ENCODE assay signal across 1 cellular context in the genomic region with DNA sequence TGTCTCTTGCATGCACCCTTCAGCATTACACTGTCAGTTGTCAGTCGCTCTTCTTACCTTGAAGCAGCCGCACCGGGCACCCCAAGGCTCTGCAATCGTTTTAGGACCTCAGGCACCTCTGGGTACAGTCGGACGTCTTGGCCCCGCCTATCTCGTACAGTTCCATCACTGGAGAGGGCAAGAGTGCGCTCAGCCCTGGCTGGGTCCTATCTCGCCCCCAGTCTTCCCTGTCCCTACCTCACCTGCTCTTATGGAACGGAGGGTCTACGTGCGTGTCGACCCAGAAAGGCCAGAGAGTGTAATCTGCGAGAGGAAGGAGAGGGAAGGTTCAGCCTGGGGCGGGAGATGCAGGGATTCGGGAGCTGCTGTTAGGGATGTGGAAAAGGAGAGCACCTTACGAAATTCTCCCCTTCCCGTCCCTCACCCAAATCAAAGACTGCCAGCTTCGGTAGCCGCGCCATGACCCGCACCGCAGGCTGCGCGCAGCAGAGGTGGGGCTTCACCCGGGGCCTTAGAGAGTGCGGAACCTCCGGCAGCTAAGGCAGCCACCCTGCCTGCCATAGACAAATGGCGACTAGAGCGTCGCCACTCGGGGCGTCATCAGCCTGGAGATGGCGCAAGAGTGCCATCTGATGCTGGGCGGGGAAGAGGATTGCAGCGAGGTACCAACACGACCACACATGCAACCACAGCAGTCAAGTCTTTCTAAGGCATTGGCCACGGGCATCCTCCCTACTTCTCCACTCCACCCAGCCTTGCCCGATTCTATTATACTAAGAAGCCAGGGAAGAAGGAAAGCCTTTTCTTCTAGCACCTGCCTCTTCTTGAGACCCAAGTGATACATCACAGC.
TF ChIP-seq lines count a peak whose summit lies in the region.

Gene MDP1, minus strand, starts transcription at position 572 of the 850 bp plus-strand sequence. Its CDS starts 111 bp downstream, at position 461.

TF ChIP-seq in K562, 482 proteins besides CTCF, POLR2A, EP300 and RAD21 (continued from another document and continues in another):
- TF ChIP-seq, protein P1, sequence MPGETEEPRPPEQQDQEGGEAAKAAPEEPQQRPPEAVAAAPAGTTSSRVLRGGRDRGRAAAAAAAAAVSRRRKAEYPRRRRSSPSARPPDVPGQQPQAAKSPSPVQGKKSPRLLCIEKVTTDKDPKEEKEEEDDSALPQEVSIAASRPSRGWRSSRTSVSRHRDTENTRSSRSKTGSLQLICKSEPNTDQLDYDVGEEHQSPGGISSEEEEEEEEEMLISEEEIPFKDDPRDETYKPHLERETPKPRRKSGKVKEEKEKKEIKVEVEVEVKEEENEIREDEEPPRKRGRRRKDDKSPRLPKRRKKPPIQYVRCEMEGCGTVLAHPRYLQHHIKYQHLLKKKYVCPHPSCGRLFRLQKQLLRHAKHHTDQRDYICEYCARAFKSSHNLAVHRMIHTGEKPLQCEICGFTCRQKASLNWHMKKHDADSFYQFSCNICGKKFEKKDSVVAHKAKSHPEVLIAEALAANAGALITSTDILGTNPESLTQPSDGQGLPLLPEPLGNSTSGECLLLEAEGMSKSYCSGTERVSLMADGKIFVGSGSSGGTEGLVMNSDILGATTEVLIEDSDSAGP (CRISPR knock-in tag; IDR thresholded peaks at IDR 0.05), result no peak
- TF ChIP-seq KDM5B (IDR thresholded peaks at IDR 0.05; ENCODE audit: insufficient replicate concordance, low read depth, low read length) (peak; percentile 87), FOXJ3 (CRISPR knock-in tag; IDR thresholded peaks at IDR 0.05) (no peak), RB1 (IDR thresholded peaks at IDR 0.05; ENCODE audit: low read depth) (peak; percentile 39; the same call in 1 of the 2 replicates), ZNF41 (CRISPR knock-in tag; conservative IDR thresholded peaks at IDR 0.05) (no peak), MBD2 (IDR thresholded peaks at IDR 0.05; ENCODE audit: borderline replicate concordance, low read depth) (peak; percentile 36; the same call in 1 of the 2 replicates), ZNF23 (CRISPR knock-in tag; IDR thresholded peaks at IDR 0.05) (no peak), REST (CRISPR knock-in tag; IDR thresholded peaks at IDR 0.05; ENCODE audit: low read depth) (no peak), ESRRA (IDR thresholded peaks at IDR 0.05; ENCODE audit: borderline replicate concordance, low read depth) (peak; percentile 38; the same call in 1 of the 2 replicates), POLR2B (IDR thresholded peaks at IDR 0.05; ENCODE audit: low read depth, partially characterized antibody) (peak; percentile 79), NRF1 (conservative IDR thresholded peaks at IDR 0.05 in 1 of 2, IDR thresholded peaks at IDR 0.05 in 1 of 2) (peak; percentile 58 to 65; a peak in 3 of 4 replicates), ZBTB17 (CRISPR knock-in tag; IDR thresholded peaks at IDR 0.05) (no peak), POLR2AphosphoS5 (IDR thresholded peaks at IDR 0.05; ENCODE audit: control insufficient read depth, insufficient read depth, low read depth, low read length) (peak; percentile 67; the same call in 1 of the 2 replicates), KAT7 (CRISPR knock-in tag; IDR thresholded peaks at IDR 0.05; ENCODE audit: borderline replicate concordance) (no peak), ZNF232 (CRISPR knock-in tag; IDR thresholded peaks at IDR 0.05) (no peak), GABPB2 (CRISPR knock-in tag; conservative IDR thresholded peaks at IDR 0.05) (no peak), BDP1 (IDR thresholded peaks at IDR 0.05; ENCODE audit: insufficient read depth, insufficient read length) (no peak), ZNF766 (CRISPR knock-in tag; conservative IDR thresholded peaks at IDR 0.05) (no peak), CEBPB (tag; IDR thresholded peaks at IDR 0.05) (peak; percentile 96), NR1H2 (CRISPR knock-in tag; IDR thresholded peaks at IDR 0.05) (no peak), NUFIP1 (IDR thresholded peaks at IDR 0.05; ENCODE audit: partially characterized antibody) (no peak), SIN3B (IDR thresholded peaks at IDR 0.05; ENCODE audit: low read depth) (0 out of 2 replicates have a peak, but pooled peaks have one; percentile 43), NBN (IDR thresholded peaks at IDR 0.05; ENCODE audit: low read depth) (no peak), ZNF57 (CRISPR knock-in tag; IDR thresholded peaks at IDR 0.05) (no peak), SP1 (CRISPR knock-in tag; IDR thresholded peaks at IDR 0.05) (peak; percentile 63), SNIP1 (IDR thresholded peaks at IDR 0.05; ENCODE audit: low read depth) (peak; percentile 84), EHMT2 (IDR thresholded peaks at IDR 0.05) (no peak), SREBF1 (IDR thresholded peaks at IDR 0.05; ENCODE audit: borderline replicate concordance, low read depth, low read length) (no peak), SNRNP70 (optimal IDR thresholded peaks at IDR 0.05; ENCODE audit: low read depth, low read length) (no peak), TEAD2 (tag; IDR thresholded peaks at IDR 0.05) (no peak), NR3C1 (CRISPR knock-in tag; IDR thresholded peaks at IDR 0.05) (no peak), ATF4 (CRISPR knock-in tag; IDR thresholded peaks at IDR 0.05) (no peak), TRIM24 (IDR thresholded peaks at IDR 0.05) (no peak), ZNF407 (IDR thresholded peaks at IDR 0.05; ENCODE audit: low read depth) (no peak), JUND (IDR thresholded peaks at IDR 0.05; ENCODE audit: borderline replicate concordance, low read depth, low read length) (peak; percentile 85), JUND (tag; IDR thresholded peaks at IDR 0.05; ENCODE audit: borderline replicate concordance, low read depth, low read length) (peak; percentile 27; the same call in 1 of the 3 replicates), USF2 (CRISPR knock-in tag; IDR thresholded peaks at IDR 0.05) (no peak)
- TF ChIP-seq, protein P2, sequence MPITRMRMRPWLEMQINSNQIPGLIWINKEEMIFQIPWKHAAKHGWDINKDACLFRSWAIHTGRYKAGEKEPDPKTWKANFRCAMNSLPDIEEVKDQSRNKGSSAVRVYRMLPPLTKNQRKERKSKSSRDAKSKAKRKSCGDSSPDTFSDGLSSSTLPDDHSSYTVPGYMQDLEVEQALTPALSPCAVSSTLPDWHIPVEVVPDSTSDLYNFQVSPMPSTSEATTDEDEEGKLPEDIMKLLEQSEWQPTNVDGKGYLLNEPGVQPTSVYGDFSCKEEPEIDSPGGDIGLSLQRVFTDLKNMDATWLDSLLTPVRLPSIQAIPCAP (CRISPR knock-in tag; IDR thresholded peaks at IDR 0.05; ENCODE audit: borderline replicate concordance), result no peak
- TF ChIP-seq, protein P3, sequence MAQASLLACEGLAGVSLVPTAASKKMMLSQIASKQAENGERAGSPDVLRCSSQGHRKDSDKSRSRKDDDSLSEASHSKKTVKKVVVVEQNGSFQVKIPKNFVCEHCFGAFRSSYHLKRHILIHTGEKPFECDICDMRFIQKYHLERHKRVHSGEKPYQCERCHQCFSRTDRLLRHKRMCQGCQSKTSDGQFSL (CRISPR knock-in tag; IDR thresholded peaks at IDR 0.05), result peak; percentile 12; the same call in 1 of the 2 replicates
- TF ChIP-seq, protein P3 (tag; IDR thresholded peaks at IDR 0.05), result no peak
- TF ChIP-seq, protein P4, sequence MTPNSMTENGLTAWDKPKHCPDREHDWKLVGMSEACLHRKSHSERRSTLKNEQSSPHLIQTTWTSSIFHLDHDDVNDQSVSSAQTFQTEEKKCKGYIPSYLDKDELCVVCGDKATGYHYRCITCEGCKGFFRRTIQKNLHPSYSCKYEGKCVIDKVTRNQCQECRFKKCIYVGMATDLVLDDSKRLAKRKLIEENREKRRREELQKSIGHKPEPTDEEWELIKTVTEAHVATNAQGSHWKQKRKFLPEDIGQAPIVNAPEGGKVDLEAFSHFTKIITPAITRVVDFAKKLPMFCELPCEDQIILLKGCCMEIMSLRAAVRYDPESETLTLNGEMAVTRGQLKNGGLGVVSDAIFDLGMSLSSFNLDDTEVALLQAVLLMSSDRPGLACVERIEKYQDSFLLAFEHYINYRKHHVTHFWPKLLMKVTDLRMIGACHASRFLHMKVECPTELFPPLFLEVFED (CRISPR knock-in tag; conservative IDR thresholded peaks at IDR 0.05), result no peak
